ENCODE assay signal across 21 cellular contexts in the genomic region with DNA sequence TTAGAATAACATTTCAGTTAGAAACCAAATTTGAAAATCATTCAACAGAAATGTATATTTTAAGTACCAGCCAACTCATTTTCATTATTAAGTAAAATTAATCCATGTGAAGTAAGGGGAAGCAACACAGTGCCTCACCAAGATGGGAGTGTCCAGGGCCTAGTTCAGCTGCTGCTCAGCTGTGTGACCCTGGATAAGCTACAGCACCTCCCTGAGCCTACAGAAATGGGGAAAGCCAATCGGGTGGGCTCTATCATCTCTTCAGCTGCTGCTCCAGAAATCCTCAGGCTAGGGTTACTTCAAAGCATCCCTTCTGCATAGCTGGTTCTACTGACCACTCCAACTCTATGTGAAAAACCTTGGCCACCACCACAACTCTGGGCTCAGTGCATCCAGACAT.
DNase-seq lines count a peak whose midpoint lies in the region; FAIRE-seq and TF ChIP-seq lines count a peak whose summit lies in the region.
"Had no signal": no experiment of that assay in that cellular context is flagged by ENCODE, and none has a peak within 500 bp of the region (broad histone marks: within the 10 kb centered on the region; RNA-seq: fewer than 3 reads in every experiment).

No MANE protein-coding gene starts in this region.

- TF ChIP-seq CTCF in VCaP (conservative IDR thresholded peaks at IDR 0.05) (no peak), nephron (IDR thresholded peaks at IDR 0.05; ENCODE audit: unreplicated experiment in 3 of 3) (no peak)

- no peaks in the 10 kb centered on the region for H3K27me3 Mint-ChIP-seq in nephron (ENCODE audit: low read depth)
- peaks cover 41% of the 10 kb centered on the region for H3K27me3 Mint-ChIP-seq in activated T-cell treated with anti-CD3 and anti-CD28 coated beads, Interleukin-2, amount 50 U/mL, for 24 hours

- no peaks in the 10 kb centered on the region for H3K9me3 Mint-ChIP-seq in nephron
- H3K9me3 Mint-ChIP-seq in activated T-cell treated with anti-CD3 and anti-CD28 coated beads, Interleukin-2, amount 50 U/mL, for 24 hours: no peaks in the 10 kb centered on the region
- H3K9me3 Mint-ChIP-seq: CD4-positive, alpha-beta T cell; CD8-positive, alpha-beta T cell had no signal

- no peak for DNase-seq in GM19239 (ENCODE audit: insufficient read length, low spot score)
- DNase-seq in nucleus accumbens (lab: John Stamatoyannopoulos, UW): no peak
- DNase-seq in activated T-cell treated with anti-CD3 and anti-CD28 coated beads, Interleukin-2, amount 50 U/mL, for 24 hours: no peak
- no peak for DNase-seq in NCI-H1105 treated with DMSO at 0.1 percent for 48 hours (lab: John Stamatoyannopoulos, UW)
- DNase-seq: 8988T; ACHN; BE2C; Caco-2; Calu3; CD4-positive, alpha-beta T cell; CD8-positive, alpha-beta T cell; DMS79 treated with DMSO at 0.1 percent for 48 hours; GF-D8 had no signal

- H3K36me3 Mint-ChIP-seq in nephron (ENCODE audit: low read depth): peaks cover 3% of the 10 kb centered on the region
- H3K36me3 Mint-ChIP-seq in activated T-cell treated with anti-CD3 and anti-CD28 coated beads, Interleukin-2, amount 50 U/mL, for 24 hours (ENCODE audit: low read depth): no peaks in the 10 kb centered on the region
- H3K36me3 Mint-ChIP-seq: CD8-positive, alpha-beta T cell had no signal

- peak overlapping the region; percentile 76 to 82 (median 76) for H3K27ac Mint-ChIP-seq in nephron
- H3K27ac Mint-ChIP-seq in activated T-cell treated with anti-CD3 and anti-CD28 coated beads, Interleukin-2, amount 50 U/mL, for 24 hours: no peak overlapping the region
- H3K27ac Mint-ChIP-seq: CD4-positive, alpha-beta T cell; CD8-positive, alpha-beta T cell had no signal

- no peak overlapping the region for H3K4me3 Mint-ChIP-seq in nephron
- H3K4me3 Mint-ChIP-seq in activated T-cell treated with anti-CD3 and anti-CD28 coated beads, Interleukin-2, amount 50 U/mL, for 24 hours: no peak overlapping the region
- H3K4me3 Mint-ChIP-seq: CD4-positive, alpha-beta T cell; CD8-positive, alpha-beta T cell had no signal

- peak; percentile 45 for FAIRE-seq in GM19239 (lab: Jason Lieb, UNC)
- FAIRE-seq: A204.1, D721Med, G401.6, GM12891 had no signal

- H3K27ac ChIP-seq in VCaP: peak overlapping the region; percentile 77
- H3K27ac ChIP-seq: BLaER1 treated with 17β-estradiol and CSF1 and Interleukin-3, amounts not matched to agents 10 nM and 100 nM; C4-2B had no signal

- peaks cover 51% of the 10 kb centered on the region for H3K4me1 Mint-ChIP-seq in nephron
- H3K4me1 Mint-ChIP-seq in activated T-cell treated with anti-CD3 and anti-CD28 coated beads, Interleukin-2, amount 50 U/mL, for 24 hours (ENCODE audit: low read depth): no peaks in the 10 kb centered on the region
